ENCODE assay signal across 14 cellular contexts in genomic region chr13:96851856-96852255, GRCh38.
DNase-seq lines count a peak whose midpoint lies in the region; ATAC-seq and TF ChIP-seq lines count a peak whose summit lies in the region.
"Had no signal": no experiment of that assay in that cellular context is flagged by ENCODE, and none has a peak within 500 bp of the region (broad histone marks: within the 10 kb centered on the region; RNA-seq: fewer than 3 reads in every experiment).

No MANE protein-coding gene starts in this region.

- H3K27ac ChIP-seq in osteoblast (ENCODE audit: low read depth, low read length) = no peak overlapping the region
- H3K27ac ChIP-seq in thyroid gland = no peak overlapping the region
- H3K27ac ChIP-seq: 22Rv1 had no signal

- no peak for TF ChIP-seq CTCF in WTC11 (IDR thresholded peaks at IDR 0.05)
- TF ChIP-seq CTCF in osteoblast (IDR thresholded peaks at IDR 0.05; ENCODE audit: extremely low read depth, low read depth, low read length) = no peak
- no peak for TF ChIP-seq CTCF in thyroid gland (IDR thresholded peaks at IDR 0.05)
- no peak for TF ChIP-seq CTCF in GM13976 (IDR thresholded peaks at IDR 0.05; ENCODE audit: borderline replicate concordance, control extremely low read depth, extremely low read depth, insufficient read depth, missing control alignments)

- POLR2A ChIA-PET in WTC11 (lab: Charles Lee) = no interaction called here

- H3K4me1 ChIP-seq in osteoblast (ENCODE audit: insufficient read depth, low read length) (no peaks in the 10 kb centered on the region), thyroid gland (peaks cover 5 to 11% of the 10 kb centered on the region in 2 donors)

- H4K20me1 ChIP-seq in osteoblast (ENCODE audit: insufficient read depth, low read length) = no peaks in the 10 kb centered on the region

- no peaks in the 10 kb centered on the region for H3K79me2 ChIP-seq in osteoblast (ENCODE audit: insufficient read depth, low read length)

- CTCF ChIA-PET in WTC11 (lab: Charles Lee) = interaction anchor here (0.6 kb wide), 1 partner anchor 115 kb away, joined by 4 read pairs; no protein-coding TSS in a partner anchor

- no peaks in the 10 kb centered on the region for H3K27me3 Mint-ChIP-seq in WTC11 (ENCODE audit: low read depth)

- no peak overlapping the region for H3K4me2 ChIP-seq in osteoblast (ENCODE audit: insufficient read depth, low read length)

- intact Hi-C loops in thyroid gland (cut with DNase I) = no loop called here

- no peak overlapping the region for H3K4me3 ChIP-seq in osteoblast (ENCODE audit: insufficient read depth, low read length)
- H3K4me3 ChIP-seq in thyroid gland (replicated peaks in 1 of 3) = no peak overlapping the region

- in situ Hi-C loops in GM13976 (cut with MboI; ENCODE audit: low sequenced_read_pairs, unreplicated experiment) = no loop called here

- H3K9me3 Mint-ChIP-seq in WTC11 = peaks cover 24% of the 10 kb centered on the region

- H3K9me3 ChIP-seq in osteoblast (ENCODE audit: low read depth, low read length) = peaks cover 4% of the 10 kb centered on the region
- H3K9me3 ChIP-seq in thyroid gland = no peaks in the 10 kb centered on the region

- peak in 2 of 3 experiments; percentile 19 to 63 for DNase-seq in NCI-H1417 (lab: John Stamatoyannopoulos, UW)
- no peak for DNase-seq in NCI-H1417 treated with DMSO at 0.1 percent for 48 hours (lab: John Stamatoyannopoulos, UW)
- no peak for DNase-seq in WTC11 (ENCODE audit: low spot score)
- DNase-seq in left kidney (ENCODE audit: low read depth, low spot score) = peak; percentile 26
- peak; percentile 15 for DNase-seq in osteoblast (ENCODE audit: insufficient read length, low spot score, missing footprints)
- DNase-seq in thyroid gland = no peak
- DNase-seq in GM13976 (ENCODE audit: low spot score) = no peak
- no peak for DNase-seq in Kasumi-1 (lab: John Stamatoyannopoulos, UW)
- DNase-seq: CD8-positive, alpha-beta memory T cell; DMS53; GOT3 had no signal

- TF ChIP-seq POLR2A in thyroid gland (IDR thresholded peaks at IDR 0.05) = no peak

- peaks cover 11% of the 10 kb centered on the region for H3K36me3 Mint-ChIP-seq in WTC11
- H3K36me3 Mint-ChIP-seq: CD14-positive monocyte; CD8-positive, alpha-beta memory T cell had no signal

- H3K36me3 ChIP-seq in osteoblast (ENCODE audit: insufficient read depth, low read length) = no peaks in the 10 kb centered on the region
- H3K36me3 ChIP-seq in thyroid gland = no peaks in the 10 kb centered on the region

- no peak overlapping the region for H2AFZ ChIP-seq in osteoblast (ENCODE audit: low read length)

- no peak overlapping the region for H3K27ac Mint-ChIP-seq in WTC11
- H3K27ac Mint-ChIP-seq: CD14-positive monocyte; CD8-positive, alpha-beta memory T cell had no signal

- H3K4me1 Mint-ChIP-seq in WTC11 = peaks cover 7% of the 10 kb centered on the region
- H3K4me1 Mint-ChIP-seq: CD14-positive monocyte; CD8-positive, alpha-beta memory T cell had no signal

- WGBS in thyroid gland, 2 donors = 85% methylated on average over 7 of the region's 7 CpGs

- peak; percentile 39 for ATAC-seq in WTC11
- ATAC-seq: HCT116 had no signal

- no peak overlapping the region for H3K4me3 Mint-ChIP-seq in WTC11
- H3K4me3 Mint-ChIP-seq: CD14-positive monocyte; CD8-positive, alpha-beta memory T cell had no signal

- no peaks in the 10 kb centered on the region for H3K27me3 ChIP-seq in osteoblast (ENCODE audit: insufficient read depth, low read length)
- no peaks in the 10 kb centered on the region for H3K27me3 ChIP-seq in thyroid gland

TF ChIP-seq in WTC11, 78 proteins besides CTCF, POLR2A, EP300 and RAD21:
- no peak for TF ChIP-seq ZNF425 (CRISPR knock-in tag; conservative IDR thresholded peaks at IDR 0.05)

Comparison
In these comparisons a context has a peak if more than half of its experiments do, and no peak if none do; other contexts are left out.
1. DNase-seq: peak in NCI-H1417 (2 of 3), left kidney (single experiment) and osteoblast (single experiment); none in NCI-H1417 treated with DMSO at 0.1 percent for 48 hours (single experiment), WTC11 (single experiment), thyroid gland (0 of 2), GM13976 (single experiment) and Kasumi-1 (0 of 2).